8 cellular contexts compared by ENCODE assay signal in the genomic region with DNA sequence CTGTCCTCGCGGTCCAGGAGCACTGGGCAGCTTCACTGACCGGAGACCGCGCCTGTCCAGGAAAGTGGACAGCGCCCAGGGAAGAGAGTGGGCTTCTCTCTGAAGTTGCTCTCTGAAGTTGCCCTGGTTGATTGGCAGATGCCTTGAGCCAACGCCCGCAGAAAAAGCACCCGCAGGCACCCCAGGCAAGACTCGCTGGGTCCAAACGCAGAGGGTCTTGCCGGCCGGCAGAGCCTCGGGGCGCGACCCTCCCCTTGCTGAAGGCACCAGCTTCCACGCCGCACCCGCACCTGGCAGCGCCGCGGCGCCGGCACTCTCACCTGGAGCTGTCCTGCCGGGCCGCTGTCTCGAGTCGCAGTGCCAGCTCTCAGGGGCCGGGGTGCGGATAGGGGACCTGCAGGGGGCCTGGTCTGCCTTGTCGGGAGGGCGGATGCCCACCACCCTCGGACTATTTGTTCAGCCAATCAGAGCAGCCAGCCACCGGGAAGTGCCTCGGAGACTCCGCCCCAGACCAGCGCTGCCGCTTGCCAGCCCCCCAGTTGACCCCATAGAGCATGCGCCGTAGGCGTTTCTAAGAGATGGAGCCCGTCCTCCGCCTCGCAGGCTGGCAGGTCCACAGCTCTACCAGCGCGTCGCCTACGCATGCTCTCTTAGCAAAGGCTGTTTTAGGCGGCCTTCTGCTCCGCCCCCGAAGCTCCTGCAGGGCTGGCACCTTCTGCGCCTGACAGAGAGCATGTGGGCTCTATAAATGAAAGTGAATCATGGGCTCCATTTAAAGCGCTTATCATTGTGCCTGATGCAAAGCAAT. TPM values are rescaled to one million over a fixed set of nuclear protein-coding genes. Genes with fewer than 3 reads are reported as not detected.
DNase-seq lines count a peak whose midpoint lies in the region; TF ChIP-seq lines count a peak whose summit lies in the region.

A gene (minus strand): TSS at position 359 of the 808 bp plus-strand sequence. CDS start 4,127 bp downstream, outside the sequence.

- peak within 1 kb of the TSS; percentile 69 to 89 for H3K4me3 ChIP-seq in neuronal stem cell (ENCODE audit: low read length in 2 of 2)

- H2BK120ac ChIP-seq in neuronal stem cell (ENCODE audit: low read depth, low read length) = peak within 1 kb of the TSS; percentile 47

- H3K4me2 ChIP-seq in neuronal stem cell (ENCODE audit: insufficient read depth, low read length, poor library complexity, severe bottlenecking) = peak within 1 kb of the TSS; percentile 58

- H3K9ac ChIP-seq in neuronal stem cell (ENCODE audit: low read depth, low read length, poor library complexity) = peak within 1 kb of the TSS; percentile 86

- peaks cover 7% of the 10 kb centered on the region in 2 donors for H3K9me3 ChIP-seq in neuronal stem cell (replicated peaks in 1 of 2; ENCODE audit: control insufficient read depth in 2 of 2, insufficient read depth in 1 of 2, low read depth in 1 of 2, low read length in 2 of 2)

- H2BK12ac ChIP-seq in neuronal stem cell (ENCODE audit: low read length) = no peak within 1 kb of the TSS

- peak within 1 kb of the TSS; percentile 90 for H3K18ac ChIP-seq in neuronal stem cell (ENCODE audit: low read length)

- peak within 1 kb of the TSS; percentile 73 for H3K23ac ChIP-seq in neuronal stem cell (ENCODE audit: low read depth, low read length, poor library complexity)

- H3K4ac ChIP-seq in neuronal stem cell (ENCODE audit: low read length) = no peak within 1 kb of the TSS

- H2AFZ ChIP-seq in neuronal stem cell (ENCODE audit: low read length) = peak within 1 kb of the TSS; percentile 98

- peak within 1 kb of the TSS; percentile 21 for H2AK5ac ChIP-seq in neuronal stem cell (ENCODE audit: low read depth, low read length)

- peaks cover 0 to 3% (median 2%) of the 10 kb centered on the region in 3 experiments for H3K27me3 ChIP-seq in neuronal stem cell (ENCODE audit: control insufficient read depth in 3 of 3, insufficient read depth in 3 of 3, low read depth in 1 of 3, low read length in 3 of 3)

- CTCF ChIA-PET in HEK293T (lab: Yijun Ruan, JAX) = no interaction called here

- peak within 1 kb of the TSS; percentile 56 for H3K14ac ChIP-seq in neuronal stem cell (ENCODE audit: low read length)

- H2BK5ac ChIP-seq in neuronal stem cell (ENCODE audit: low read length) = no peak within 1 kb of the TSS

- H3K4me1 ChIP-seq in neuronal stem cell (ENCODE audit: control insufficient read depth in 2 of 2, insufficient read depth in 1 of 2, low read depth in 1 of 2, low read length in 2 of 2) = peaks cover 2 to 4% of the 10 kb centered on the region in 2 donors

- H2BK15ac ChIP-seq in neuronal stem cell (ENCODE audit: low read length) = no peak within 1 kb of the TSS

- no peak within 1 kb of the TSS for H4K91ac ChIP-seq in neuronal stem cell (ENCODE audit: low read depth, low read length, poor library complexity)

- H4K8ac ChIP-seq in neuronal stem cell (ENCODE audit: low read depth, low read length) = no peak within 1 kb of the TSS

- TF ChIP-seq CTCF in subcutaneous adipose tissue (IDR thresholded peaks at IDR 0.05; ENCODE audit: low read depth) = no peak

- peak; percentile 68 for DNase-seq in GF-D8 (lab: John Stamatoyannopoulos, UW)
- peak; percentile 95 for DNase-seq in HEK293T (ENCODE audit: extremely low spot score)
- peak; percentile 99 for DNase-seq in MV-4-11 (lab: John Stamatoyannopoulos, UW)
- DNase-seq in SK-MEL-5 (ENCODE audit: low read depth, low spot score) = peak; percentile 97
- DNase-seq in activated naive CD4-positive, alpha-beta T cell treated with Interleukin-2 at 50 U/mL for 16 hours = peak; percentile 97
- DNase-seq in foreskin melanocyte = peak; percentile 95
- peak; percentile 86 for DNase-seq in neuronal stem cell (ENCODE audit: low spot score)

- H3K27ac ChIP-seq in neuronal stem cell (replicated peaks; ENCODE audit: low read length) = no peak within 1 kb of the TSS

- POLR2A ChIA-PET in HEK293T (lab: Yijun Ruan, JAX) = interaction anchor here (0.8 to 1.7 kb wide), 3 partner anchors 76 to 164 kb away, joined by 3 to 7 read pairs (median 4); a partner anchor contains a TSS

- H3K79me1 ChIP-seq in neuronal stem cell (ENCODE audit: low read depth, low read length) = no peaks in the 10 kb centered on the region

- no peaks in the 10 kb centered on the region for H3K36me3 ChIP-seq in neuronal stem cell (replicated peaks in 1 of 2; ENCODE audit: control insufficient read depth in 2 of 2, insufficient read depth in 2 of 2, low read length in 2 of 2)

- in situ Hi-C loops in SK-MEL-5 (cut with HindIII; ENCODE audit: low pct_unique_long_range_greater_than_20kb, low sequenced_read_pairs) = no loop called here

- no CpG with 5 or more reads among the region's 53 CpGs for WGBS in neuronal stem cell (ENCODE audit: extremely low coverage in 2 of 2, insufficient read length in 2 of 2, insufficient replicate concordance in 1 of 2), 2 donors

TF ChIP-seq in HEK293T, 16 proteins besides CTCF, POLR2A, EP300 and RAD21:
- TF ChIP-seq SP1 (IDR thresholded peaks at IDR 0.05) (no peak), FOXM1 (IDR thresholded peaks at IDR 0.05; ENCODE audit: borderline replicate concordance) (no peak), BHLHE40 (IDR thresholded peaks at IDR 0.05; ENCODE audit: borderline replicate concordance) (no peak), HDGF (IDR thresholded peaks at IDR 0.05; ENCODE audit: borderline replicate concordance) (no peak), ELF4 (IDR thresholded peaks at IDR 0.05) (no peak), NFRKB (IDR thresholded peaks at IDR 0.05) (no peak), TARDBP (IDR thresholded peaks at IDR 0.05) (no peak), SUZ12 (IDR thresholded peaks at IDR 0.05) (no peak), FOXA1 (IDR thresholded peaks at IDR 0.05) (no peak), ARNT (IDR thresholded peaks at IDR 0.05) (no peak), L3MBTL2 (conservative IDR thresholded peaks at IDR 0.05) (peak; percentile 90)
- TF ChIP-seq, protein P1, sequence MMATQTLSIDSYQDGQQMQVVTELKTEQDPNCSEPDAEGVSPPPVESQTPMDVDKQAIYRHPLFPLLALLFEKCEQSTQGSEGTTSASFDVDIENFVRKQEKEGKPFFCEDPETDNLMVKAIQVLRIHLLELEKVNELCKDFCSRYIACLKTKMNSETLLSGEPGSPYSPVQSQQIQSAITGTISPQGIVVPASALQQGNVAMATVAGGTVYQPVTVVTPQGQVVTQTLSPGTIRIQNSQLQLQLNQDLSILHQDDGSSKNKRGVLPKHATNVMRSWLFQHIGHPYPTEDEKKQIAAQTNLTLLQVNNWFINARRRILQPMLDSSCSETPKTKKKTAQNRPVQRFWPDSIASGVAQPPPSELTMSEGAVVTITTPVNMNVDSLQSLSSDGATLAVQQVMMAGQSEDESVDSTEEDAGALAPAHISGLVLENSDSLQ (IDR thresholded peaks at IDR 0.05) = peak; percentile 54
TF ChIP-seq in HEK293T: peak in this region for 2.

RNA-seq across cellular contexts. Expression of the gene that starts here (rescaled TPM):
- total RNA-seq in SK-MEL-5 (2014; rRNA removed; shearing (Covaris generic)) = 68.2 and 76.1 TPM in 2 replicates
- polyA plus RNA-seq in SK-MEL-5 (2015; cell fraction: cytosol; rRNA removed) = 60.6 and 66.2 TPM in 2 replicates
- polyA plus RNA-seq in SK-MEL-5 (2015; cell fraction: nucleus; rRNA removed) = 7.4 and 13.7 TPM in 2 replicates
- 37.0 TPM for polyA plus RNA-seq in neuronal stem cell (2013, experiment 1 of 2)
- 36.3 TPM for polyA plus RNA-seq in neuronal stem cell (2013, experiment 2 of 2)
- total RNA-seq in subcutaneous adipose tissue = 1,000 to 10,000 TPM in 1 of 4 donors, 100 to 1,000 TPM in 2, 10 to 100 TPM in 1; 77.2 to 1,001 (median 137) TPM
